ENCODE assay signal across 15 cellular contexts in the genomic region with DNA sequence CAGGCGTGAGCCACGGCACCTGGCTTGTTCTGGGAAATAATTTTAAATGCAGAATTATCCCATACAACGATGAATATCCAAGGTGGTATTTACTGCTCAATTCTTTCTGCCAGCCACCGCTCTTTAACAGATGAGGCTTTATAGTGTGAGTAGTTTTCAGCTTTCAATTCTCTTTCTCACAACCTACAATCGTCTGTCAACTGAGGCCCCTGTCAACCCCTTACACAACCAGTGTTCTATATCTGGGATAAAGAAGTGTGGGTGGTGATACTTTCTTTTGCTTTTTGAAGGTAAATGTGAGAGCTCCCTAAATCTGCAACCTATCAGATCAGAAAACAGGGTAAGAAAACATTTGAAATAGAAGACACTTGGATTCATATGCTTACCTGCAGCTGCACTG. TPM values are rescaled to one million over a fixed set of nuclear protein-coding genes. Genes with fewer than 3 reads are reported as not detected.
DNase-seq lines count a peak whose midpoint lies in the region; ATAC-seq, FAIRE-seq and TF ChIP-seq lines count a peak whose summit lies in the region.
"Had no signal": no experiment of that assay in that cellular context is flagged by ENCODE, and none has a peak within 500 bp of the region (broad histone marks: within the 10 kb centered on the region; RNA-seq: fewer than 3 reads in every experiment).

No MANE protein-coding gene starts in this region.

- H3K79me2 ChIP-seq in OCI-LY3 (ENCODE audit: low read length) = peaks cover 84% of the 10 kb centered on the region

- H3K27me3 ChIP-seq in CD8-positive, alpha-beta T cell (ENCODE audit: insufficient read depth, low read length) = no peaks in the 10 kb centered on the region
- no peaks in the 10 kb centered on the region for H3K27me3 ChIP-seq in OCI-LY3 (ENCODE audit: low read depth, low read length)
- H3K27me3 ChIP-seq: left lung had no signal

- peaks cover 34% of the 10 kb centered on the region for H3K4me1 ChIP-seq in CD8-positive, alpha-beta T cell (ENCODE audit: insufficient read depth, low read length)
- peaks cover 48% of the 10 kb centered on the region for H3K4me1 ChIP-seq in OCI-LY3 (ENCODE audit: low read length)

- H3K4me2 ChIP-seq in OCI-LY3 (ENCODE audit: low read length) = peak overlapping the region; percentile 45

- POLR2A ChIA-PET in CD8-positive, alpha-beta T cell (lab: Charles Lee) = interaction anchor here (1.0 kb wide), 1 partner anchor 9 kb away, joined by 3 read pairs; no protein-coding TSS in a partner anchor

- TF ChIP-seq POLR2A in GM12892 (IDR thresholded peaks at IDR 0.05; ENCODE audit: low read depth, low read length) = no peak

- H3K9me3 ChIP-seq in CD8-positive, alpha-beta T cell (ENCODE audit: low read length) = no peaks in the 10 kb centered on the region
- H3K9me3 ChIP-seq in OCI-LY3 (ENCODE audit: insufficient read depth, low read length) = no peaks in the 10 kb centered on the region
- H3K9me3 ChIP-seq: left lung had no signal

- no peaks in the 10 kb centered on the region for H3K9me3 Mint-ChIP-seq in CD8-positive, alpha-beta T cell
- no peaks in the 10 kb centered on the region for H3K9me3 Mint-ChIP-seq in endothelial cell (ENCODE audit: unreplicated experiment)

- FAIRE-seq in GM12892 (lab: Jason Lieb, UNC) = peak; percentile 5
- FAIRE-seq: bronchial epithelial cell had no signal

- peaks cover 55% of the 10 kb centered on the region for H3K36me3 Mint-ChIP-seq in CD8-positive, alpha-beta T cell
- peaks cover 12% of the 10 kb centered on the region for H3K36me3 Mint-ChIP-seq in endothelial cell (ENCODE audit: low read depth, unreplicated experiment)

- H2AFZ ChIP-seq in OCI-LY3 (ENCODE audit: low read depth, low read length) = no peak overlapping the region

- H3K4me3 ChIP-seq in CD8-positive, alpha-beta T cell (ENCODE audit: low read depth, low read length) = no peak overlapping the region
- no peak overlapping the region for H3K4me3 ChIP-seq in OCI-LY3 (ENCODE audit: low read length)
- H3K4me3 ChIP-seq: left lung had no signal

- peaks cover 60% of the 10 kb centered on the region for H4K20me1 ChIP-seq in OCI-LY3 (ENCODE audit: insufficient read depth, low read length)

- H3K9ac ChIP-seq in OCI-LY3 (ENCODE audit: low read length) = no peak overlapping the region

- no peaks in the 10 kb centered on the region for H3K27me3 Mint-ChIP-seq in CD8-positive, alpha-beta T cell (ENCODE audit: low read depth)
- no peaks in the 10 kb centered on the region for H3K27me3 Mint-ChIP-seq in endothelial cell (ENCODE audit: unreplicated experiment)

- intact Hi-C loops in CD8-positive, alpha-beta T cell (cut with DNase I, micrococcal nuclease) = no loop called here
- intact Hi-C loops in posterior vena cava (cut with DNase I) = no loop called here

- peaks cover 7% of the 10 kb centered on the region for H3K36me3 ChIP-seq in CD8-positive, alpha-beta T cell (ENCODE audit: insufficient read depth, low read length)
- H3K36me3 ChIP-seq in OCI-LY3 (replicated peaks; ENCODE audit: low read depth, low read length) = peaks cover 21% of the 10 kb centered on the region

- CTCF ChIA-PET in CD8-positive, alpha-beta T cell (lab: Charles Lee) = interaction anchor here (0.8 to 1.1 kb wide), 3 partner anchors 16 to 91 kb away, joined by 3 to 4 read pairs (median 4); no protein-coding TSS in a partner anchor

- no peak for ATAC-seq in CD8-positive, alpha-beta T cell
- ATAC-seq: left lung had no signal

- DNase-seq in CD8-positive, alpha-beta T cell = no peak
- DNase-seq in GM12892 (ENCODE audit: insufficient read length) (no peak), endothelial cell (ENCODE audit: low spot score) (no peak), posterior vena cava (ENCODE audit: low spot score) (no peak), NCI-H146 (lab: John Stamatoyannopoulos, UW) (no peak)
- DNase-seq in central memory CD4-positive, alpha-beta T cell = no peak
- DNase-seq: C1 segment of cervical spinal cord, KBM-7, left lung, NCI-H1105 treated with DMSO at 0.1 percent for 48 hours, NCI-H226, posterior cingulate gyrus had no signal

- H3K4me1 Mint-ChIP-seq in CD8-positive, alpha-beta T cell (ENCODE audit: low read depth) = peaks cover 64% of the 10 kb centered on the region
- peaks cover 23% of the 10 kb centered on the region for H3K4me1 Mint-ChIP-seq in endothelial cell (ENCODE audit: unreplicated experiment)

- no peak overlapping the region for H3K27ac ChIP-seq in CD8-positive, alpha-beta T cell (ENCODE audit: low read depth, low read length)
- peak overlapping the region; percentile 59 for H3K27ac ChIP-seq in OCI-LY3 (ENCODE audit: low read length)
- H3K27ac ChIP-seq: left lung, VCaP had no signal

- peak overlapping the region; percentile 41 for H3K27ac Mint-ChIP-seq in CD8-positive, alpha-beta T cell
- H3K27ac Mint-ChIP-seq in endothelial cell (ENCODE audit: unreplicated experiment) = no peak overlapping the region

- no peak overlapping the region for H3K4me3 Mint-ChIP-seq in CD8-positive, alpha-beta T cell
- peak overlapping the region; percentile 23 for H3K4me3 Mint-ChIP-seq in endothelial cell (ENCODE audit: unreplicated experiment)

- no peak for TF ChIP-seq CTCF in CD8-positive, alpha-beta T cell (IDR thresholded peaks at IDR 0.05)
- TF ChIP-seq CTCF in OCI-LY3 (IDR thresholded peaks at IDR 0.05; ENCODE audit: low read depth, low read length) (no peak), endothelial cell (IDR thresholded peaks at IDR 0.05; ENCODE audit: unreplicated experiment) (no peak)

RNA-seq across cellular contexts. Expression of gene STAU1, which starts 22.5 kb away (rescaled TPM):
- 10 to 100 TPM; 74.6 to 76.3 TPM for total RNA-seq in CD8-positive, alpha-beta T cell
- 33.3 TPM for polyA plus RNA-seq in GM12892 (2012; ENCODE audit: missing spikeins)
- total RNA-seq in endothelial cell (ENCODE audit: unreplicated experiment) (115 TPM), posterior vena cava (10 to 100 TPM; 67.1 to 77.4 TPM)

RNA-seq across cellular contexts. Expression of gene DDX27, which starts 53.6 kb away (rescaled TPM):
- 100 to 1,000 TPM; 129 to 141 TPM for total RNA-seq in CD8-positive, alpha-beta T cell
- polyA plus RNA-seq in GM12892 (2012; ENCODE audit: missing spikeins) = 35.6 TPM
- total RNA-seq in endothelial cell (ENCODE audit: unreplicated experiment) = 29.6 TPM
- 10 to 100 TPM; 17.7 to 20.1 TPM for total RNA-seq in posterior vena cava
